Comparison of ENCODE assay signal across 22 cellular contexts in the genomic region with DNA sequence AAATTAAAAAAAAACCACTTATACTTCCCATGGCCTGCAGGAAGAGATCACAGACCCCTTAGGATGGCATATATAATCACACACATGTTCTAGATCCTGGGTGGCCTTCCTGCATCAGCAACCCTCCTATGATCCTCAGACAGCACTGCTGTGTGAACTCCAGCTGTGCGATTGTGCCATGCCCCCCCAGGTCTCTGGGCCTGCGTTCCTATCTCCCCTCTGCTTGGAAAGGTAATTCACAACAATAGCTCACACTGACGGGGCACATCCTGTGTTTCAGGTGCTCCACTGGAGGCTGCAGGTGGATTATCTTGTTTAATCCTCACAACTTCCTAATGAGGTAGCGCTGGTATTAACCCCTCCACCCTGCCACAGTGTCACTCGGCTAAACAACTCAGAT.
"Had no signal": no experiment of that assay in that cellular context is flagged by ENCODE, and none has a peak within 500 bp of the region (broad histone marks: within the 10 kb centered on the region; RNA-seq: fewer than 3 reads in every experiment).

No MANE protein-coding gene starts in this region.

- H3K27ac Mint-ChIP-seq: activated CD8-positive, alpha-beta T cell treated with anti-CD3 and anti-CD28 coated beads, Interleukin-2, amount 10 ng/mL, durations not matched to agents 7 days and 5 days; activated naive CD8-positive, alpha-beta T cell treated with anti-CD3 and anti-CD28 coated beads, Interleukin-2, amount 50 U/mL, for 24 hours; activated T-helper 1 cell treated with anti-CD3 and anti-CD28 coated beads, Interleukin-12 subunit alpha, Interleukin-12 subunit beta, Interleukin-2, Interleukin-4 antibody, amounts not matched to agents 30 ng/mL and 10 ng/mL and 1 ng/mL, durations not matched to agents 14 hours and 24 hours and 36 hours; dendritic cell treated with granulocyte-macrophage colony-stimulating factor and Interleukin-4, amounts not matched to agents 40 ng/mL and 50 ng/mL, for 4 days; nephron; stimulated activated naive CD8-positive, alpha-beta T cell treated with anti-CD3 and anti-CD28 coated beads, Interleukin-15, Interleukin-2, amounts not matched to agents 100 ng/mL and 50 ng/mL, for 24 hours had no signal

- H2AFZ ChIP-seq: parathyroid adenoma had no signal

- DNase-seq: activated CD4-positive, alpha-beta T cell treated with anti-CD3 and anti-CD28 coated beads for 1 hour; activated CD4-positive, alpha-beta T cell treated with anti-CD3 and anti-CD28 coated beads, Interleukin-2, amount 50 U/mL, for 1 hour; activated CD8-positive, alpha-beta T cell treated with anti-CD3 and anti-CD28 coated beads, Interleukin-2, amount 10 ng/mL, durations not matched to agents 7 days and 5 days; activated gamma-delta T cell; activated naive CD4-positive, alpha-beta T cell treated with anti-CD3 and anti-CD28 coated beads, Interleukin-2, amount 50 U/mL, for 16 hours; activated naive CD8-positive, alpha-beta T cell treated with anti-CD3 and anti-CD28 coated beads, Interleukin-2, amount 50 U/mL, for 24 hours; effector CD4-positive, alpha-beta T cell; erythroblast; foreskin fibroblast; islet precursor cell; left cardiac atrium; right cardiac atrium; substantia nigra; T-helper 2 cell; thyroid gland; upper lobe of right lung had no signal

- H3K27ac ChIP-seq: parathyroid adenoma, thyroid gland, upper lobe of right lung, VCaP had no signal

- H3K4me1 Mint-ChIP-seq: activated naive CD8-positive, alpha-beta T cell treated with anti-CD3 and anti-CD28 coated beads, Interleukin-2, amount 50 U/mL, for 24 hours had no signal

- H3K27me3 ChIP-seq: thyroid gland, upper lobe of right lung had no signal

- H3K4me1 ChIP-seq: thyroid gland, upper lobe of right lung had no signal

- ATAC-seq: activated CD8-positive, alpha-beta T cell treated with anti-CD3 and anti-CD28 coated beads, Interleukin-2, amount 10 ng/mL, durations not matched to agents 7 days and 5 days; activated naive CD8-positive, alpha-beta T cell treated with anti-CD3 and anti-CD28 coated beads, Interleukin-2, amount 50 U/mL, for 24 hours; left cardiac atrium; right cardiac atrium; upper lobe of right lung had no signal

- H3K9ac ChIP-seq: parathyroid adenoma had no signal

- H3K4me3 Mint-ChIP-seq: activated CD8-positive, alpha-beta T cell treated with anti-CD3 and anti-CD28 coated beads, Interleukin-2, amount 10 ng/mL, durations not matched to agents 7 days and 5 days; activated naive CD8-positive, alpha-beta T cell treated with anti-CD3 and anti-CD28 coated beads, Interleukin-2, amount 50 U/mL, for 24 hours; activated T-helper 1 cell treated with anti-CD3 and anti-CD28 coated beads, Interleukin-12 subunit alpha, Interleukin-12 subunit beta, Interleukin-2, Interleukin-4 antibody, amounts not matched to agents 30 ng/mL and 10 ng/mL and 1 ng/mL, durations not matched to agents 14 hours and 24 hours and 36 hours; dendritic cell treated with granulocyte-macrophage colony-stimulating factor and Interleukin-4, amounts not matched to agents 40 ng/mL and 50 ng/mL, for 4 days; nephron; stimulated activated naive CD8-positive, alpha-beta T cell treated with anti-CD3 and anti-CD28 coated beads, Interleukin-15, Interleukin-2, amounts not matched to agents 100 ng/mL and 50 ng/mL, for 24 hours had no signal

- H3K79me2 ChIP-seq: parathyroid adenoma had no signal

- H3K4me3 ChIP-seq: thyroid gland, upper lobe of right lung had no signal

- H3K36me3 ChIP-seq: thyroid gland, upper lobe of right lung had no signal

- H3K9me3 Mint-ChIP-seq: activated naive CD8-positive, alpha-beta T cell treated with anti-CD3 and anti-CD28 coated beads, Interleukin-2, amount 50 U/mL, for 24 hours; activated T-helper 1 cell treated with anti-CD3 and anti-CD28 coated beads, Interleukin-12 subunit alpha, Interleukin-12 subunit beta, Interleukin-2, Interleukin-4 antibody, amounts not matched to agents 30 ng/mL and 10 ng/mL and 1 ng/mL, durations not matched to agents 14 hours and 24 hours and 36 hours; dendritic cell treated with granulocyte-macrophage colony-stimulating factor and Interleukin-4, amounts not matched to agents 40 ng/mL and 50 ng/mL, for 4 days; nephron; stimulated activated naive CD8-positive, alpha-beta T cell treated with anti-CD3 and anti-CD28 coated beads, Interleukin-15, Interleukin-2, amounts not matched to agents 100 ng/mL and 50 ng/mL, for 24 hours had no signal

- H3K9me3 ChIP-seq: thyroid gland, upper lobe of right lung had no signal
